ENCODE assay signal across 25 cellular contexts in genomic region chr16:47366228-47366627, GRCh38.
"Had no signal": no experiment of that assay in that cellular context is flagged by ENCODE, and none has a peak within 500 bp of the region (broad histone marks: within the 10 kb centered on the region; RNA-seq: fewer than 3 reads in every experiment).

No MANE protein-coding gene starts in this region.

- H3K27me3 Mint-ChIP-seq: activated B cell treated with CpG ODN at 0.5 μM for 24 hours; activated CD4-positive, alpha-beta T cell treated with anti-CD3 and anti-CD28 coated beads, Interleukin-2, amount 10 ng/mL, durations not matched to agents 24 days and 14 days; activated CD8-positive, alpha-beta memory T cell treated with anti-CD3 and anti-CD28 coated beads, Interleukin-2, amount 10 ng/mL, durations not matched to agents 7 days and 5 days; activated naive CD4-positive, alpha-beta T cell treated with anti-CD3 and anti-CD28 coated beads, Interleukin-2, amount 50 U/mL, for 24 hours; activated T-cell treated with anti-CD3 and anti-CD28 coated beads, Interleukin-2, amount 50 U/mL, for 24 hours; brain; central memory CD8-positive, alpha-beta T cell; T-helper 17 cell had no signal

- H3K27ac Mint-ChIP-seq: activated B cell treated with CpG ODN at 0.5 μM for 24 hours; activated CD4-positive, alpha-beta T cell treated with anti-CD3 and anti-CD28 coated beads, Interleukin-2, amount 10 ng/mL, durations not matched to agents 24 days and 14 days; activated CD8-positive, alpha-beta memory T cell treated with anti-CD3 and anti-CD28 coated beads, Interleukin-2, amount 10 ng/mL, durations not matched to agents 7 days and 5 days; activated naive CD4-positive, alpha-beta T cell treated with anti-CD3 and anti-CD28 coated beads, Interleukin-2, amount 50 U/mL, for 24 hours; activated T-cell treated with anti-CD3 and anti-CD28 coated beads, Interleukin-2, amount 50 U/mL, for 24 hours; activated T-helper 1 cell treated with anti-CD3 and anti-CD28 coated beads, Interleukin-12 subunit alpha, Interleukin-12 subunit beta, Interleukin-2, Interleukin-4 antibody, amounts not matched to agents 30 ng/mL and 10 ng/mL and 1 ng/mL, durations not matched to agents 14 hours and 24 hours and 36 hours; T-helper 17 cell had no signal

- ATAC-seq: activated CD8-positive, alpha-beta memory T cell treated with anti-CD3 and anti-CD28 coated beads, Interleukin-2, amount 10 ng/mL, durations not matched to agents 7 days and 5 days; PC-3; T-helper 17 cell had no signal

- H3K4me1 Mint-ChIP-seq: activated B cell treated with CpG ODN at 0.5 μM for 24 hours; activated CD4-positive, alpha-beta T cell treated with anti-CD3 and anti-CD28 coated beads, Interleukin-2, amount 10 ng/mL, durations not matched to agents 24 days and 14 days; activated naive CD4-positive, alpha-beta T cell treated with anti-CD3 and anti-CD28 coated beads, Interleukin-2, amount 50 U/mL, for 24 hours; brain; central memory CD8-positive, alpha-beta T cell had no signal

- H3K4me3 Mint-ChIP-seq: activated B cell treated with CpG ODN at 0.5 μM for 24 hours; activated CD4-positive, alpha-beta T cell treated with anti-CD3 and anti-CD28 coated beads, Interleukin-2, amount 10 ng/mL, durations not matched to agents 24 days and 14 days; activated CD8-positive, alpha-beta memory T cell treated with anti-CD3 and anti-CD28 coated beads, Interleukin-2, amount 10 ng/mL, durations not matched to agents 7 days and 5 days; activated naive CD4-positive, alpha-beta T cell treated with anti-CD3 and anti-CD28 coated beads, Interleukin-2, amount 50 U/mL, for 24 hours; activated T-cell treated with anti-CD3 and anti-CD28 coated beads, Interleukin-2, amount 50 U/mL, for 24 hours; activated T-helper 1 cell treated with anti-CD3 and anti-CD28 coated beads, Interleukin-12 subunit alpha, Interleukin-12 subunit beta, Interleukin-2, Interleukin-4 antibody, amounts not matched to agents 30 ng/mL and 10 ng/mL and 1 ng/mL, durations not matched to agents 14 hours and 24 hours and 36 hours; brain; central memory CD8-positive, alpha-beta T cell; T-helper 17 cell had no signal

- DNase-seq: activated B cell treated with CpG ODN at 0.5 μM for 24 hours; activated CD4-positive, alpha-beta T cell treated with anti-CD3 and anti-CD28 coated beads for 1 hour; activated CD4-positive, alpha-beta T cell treated with anti-CD3 and anti-CD28 coated beads, Interleukin-2, amount 10 ng/mL, durations not matched to agents 24 days and 14 days; activated CD4-positive, alpha-beta T cell treated with anti-CD3 and anti-CD28 coated beads, Interleukin-2, amount 50 U/mL, for 48 hours; activated CD8-positive, alpha-beta memory T cell treated with anti-CD3 and anti-CD28 coated beads, Interleukin-2, amount 10 ng/mL, durations not matched to agents 7 days and 5 days; activated effector memory CD4-positive, alpha-beta T cell treated with Interleukin-2 at 50 U/mL for 16 hours; activated naive CD4-positive, alpha-beta T cell; activated T-cell treated with anti-CD3 and anti-CD28 coated beads, Interleukin-2, amount 50 U/mL, for 24 hours; Karpas-422; MM.1S; NCI-H1105; NCI-H1436; NCI-H1694 treated with DMSO at 0.1 percent for 48 hours; NCI-H2029 treated with DMSO at 0.1 percent for 48 hours; NCI-H345; NCI-H510A; NCI-H526 treated with DMSO at 0.1 percent for 48 hours; PC-3; SHP77; T-helper 17 cell; T-helper 9 cell had no signal

- H3K9me3 Mint-ChIP-seq: central memory CD8-positive, alpha-beta T cell had no signal
